In the genomic region with DNA sequence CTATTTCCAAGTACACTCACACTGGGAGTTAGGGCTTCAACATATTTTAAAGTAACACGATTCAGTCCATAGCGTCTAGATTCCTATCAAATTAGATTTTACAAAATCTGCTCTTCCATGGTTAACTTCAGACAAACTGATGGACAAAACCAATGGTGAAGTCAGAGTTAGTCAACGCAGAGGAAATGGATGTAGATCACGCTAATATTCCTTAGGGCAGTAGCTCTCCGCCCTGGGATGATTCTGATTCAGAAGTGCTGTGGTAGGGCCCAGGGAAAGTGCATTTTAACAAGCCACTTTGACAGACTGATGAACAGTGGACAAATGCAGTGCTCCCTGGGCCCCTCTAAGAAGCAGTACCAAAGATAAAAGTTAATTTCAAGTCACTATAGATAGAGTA, we compare ENCODE assay signal across 25 cellular contexts.
"Had no signal": no experiment of that assay in that cellular context is flagged by ENCODE, and none has a peak within 500 bp of the region (broad histone marks: within the 10 kb centered on the region; RNA-seq: fewer than 3 reads in every experiment).

No MANE protein-coding gene starts in this region.

- H3K27ac ChIP-seq: brain microvascular endothelial cell, gastroesophageal sphincter, prostate gland, spleen, thoracic aorta, upper lobe of left lung had no signal

- H3K36me3 ChIP-seq: brain microvascular endothelial cell, gastroesophageal sphincter, prostate gland, spleen, thoracic aorta, upper lobe of left lung had no signal

- FAIRE-seq: colon, TTC549 had no signal

- DNase-seq: activated CD4-positive, alpha-beta T cell treated with anti-CD3 and anti-CD28 coated beads for 1 hour; activated CD4-positive, alpha-beta T cell treated with anti-CD3 and anti-CD28 coated beads, Interleukin-2, amount 50 U/mL, for 1 hour; activated gamma-delta T cell treated with Interleukin-2 at 50 U/mL for 16 hours; activated T-cell treated with anti-CD3 and anti-CD28 coated beads, Interleukin-2, amount 50 U/mL, for 1 hour; anterior cingulate cortex; brain microvascular endothelial cell; effector memory CD4-positive, alpha-beta T cell; head of caudate nucleus; islet precursor cell; left cardiac atrium; midbrain; natural killer cell; spleen; stimulated activated CD4-positive, alpha-beta T cell treated with anti-CD3 and anti-CD28 coated beads, Interleukin-4, amount 100 ng/mL, for 24 hours; stimulated activated naive CD4-positive, alpha-beta T cell treated with Interleukin-2 at 50 U/mL for 16 hours had no signal

- H3K36me3 Mint-ChIP-seq: activated naive CD4-positive, alpha-beta T cell treated with anti-CD3 and anti-CD28 coated beads, Interleukin-2, amount 50 U/mL, for 24 hours; natural killer cell had no signal

- H3K4me1 ChIP-seq: gastroesophageal sphincter, prostate gland, spleen had no signal

- H3K4me3 Mint-ChIP-seq: activated naive CD4-positive, alpha-beta T cell treated with anti-CD3 and anti-CD28 coated beads, Interleukin-2, amount 50 U/mL, for 24 hours; central memory CD8-positive, alpha-beta T cell; natural killer cell; T-helper 2 cell treated with Interferon-gamma antibody and Interleukin-4, amounts not matched to agents 5 μg/mL and 100 μg/mL, for 36 hours had no signal

- H3K27me3 Mint-ChIP-seq: activated naive CD4-positive, alpha-beta T cell treated with anti-CD3 and anti-CD28 coated beads, Interleukin-2, amount 50 U/mL, for 24 hours; central memory CD8-positive, alpha-beta T cell had no signal

- H3K27me3 ChIP-seq: brain microvascular endothelial cell, gastroesophageal sphincter, spleen, upper lobe of left lung had no signal

- H3K4me1 Mint-ChIP-seq: activated naive CD4-positive, alpha-beta T cell treated with anti-CD3 and anti-CD28 coated beads, Interleukin-2, amount 50 U/mL, for 24 hours; central memory CD8-positive, alpha-beta T cell had no signal

- H3K27ac Mint-ChIP-seq: activated naive CD4-positive, alpha-beta T cell treated with anti-CD3 and anti-CD28 coated beads, Interleukin-2, amount 50 U/mL, for 24 hours; natural killer cell; T-helper 2 cell treated with Interferon-gamma antibody and Interleukin-4, amounts not matched to agents 5 μg/mL and 100 μg/mL, for 36 hours had no signal

- H3K4me3 ChIP-seq: gastroesophageal sphincter, prostate gland, spleen, thoracic aorta, upper lobe of left lung had no signal

- H3K9me3 ChIP-seq: gastroesophageal sphincter, prostate gland, spleen, thoracic aorta, upper lobe of left lung had no signal

- ATAC-seq: esophagus mucosa, gastroesophageal sphincter, left cardiac atrium, natural killer cell had no signal

- H3K9me3 Mint-ChIP-seq: activated naive CD4-positive, alpha-beta T cell treated with anti-CD3 and anti-CD28 coated beads, Interleukin-2, amount 50 U/mL, for 24 hours; central memory CD8-positive, alpha-beta T cell; natural killer cell; T-helper 2 cell treated with Interferon-gamma antibody and Interleukin-4, amounts not matched to agents 5 μg/mL and 100 μg/mL, for 36 hours had no signal
